9 cellular contexts compared by ENCODE assay signal in the genomic region with DNA sequence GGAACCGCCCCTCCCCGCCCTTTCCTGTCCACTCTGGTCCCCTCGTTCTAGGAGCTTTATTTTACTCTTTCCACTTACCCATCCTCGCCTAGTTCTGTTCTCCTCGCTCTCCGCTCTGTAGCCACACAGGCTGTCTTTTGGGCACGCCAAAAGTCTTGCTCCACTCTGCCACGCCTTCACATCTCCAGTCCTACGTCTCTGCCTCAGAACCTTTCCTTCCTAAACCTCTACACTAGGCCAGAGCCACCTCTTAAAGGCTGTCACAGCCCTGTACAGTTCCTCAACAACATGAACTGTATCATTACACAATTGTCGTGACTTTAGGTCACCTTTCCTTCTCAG. TPM values are rescaled to one million over a fixed set of nuclear protein-coding genes. Genes with fewer than 3 reads are reported as not detected.
DNase-seq lines count a peak whose midpoint lies in the region; ATAC-seq, FAIRE-seq and TF ChIP-seq lines count a peak whose summit lies in the region.
"Had no signal": no experiment of that assay in that cellular context is flagged by ENCODE, and none has a peak within 500 bp of the region (broad histone marks: within the 10 kb centered on the region; RNA-seq: fewer than 3 reads in every experiment).

No MANE protein-coding gene starts in this region.

- H3K4me1 Mint-ChIP-seq in activated T-cell treated with anti-CD3 and anti-CD28 coated beads, Interleukin-2, amount 50 U/mL, for 4 hours (ENCODE audit: low read depth): peaks cover 36% of the 10 kb centered on the region
- peaks cover 11% of the 10 kb centered on the region for H3K4me1 Mint-ChIP-seq in astrocyte (ENCODE audit: low read depth, unreplicated experiment)
- peaks cover 12% of the 10 kb centered on the region for H3K4me1 Mint-ChIP-seq in type B pancreatic cell (ENCODE audit: unreplicated experiment)

- no peaks in the 10 kb centered on the region for H3K27me3 ChIP-seq in astrocyte (ENCODE audit: insufficient read depth, low read length)
- no peaks in the 10 kb centered on the region for H3K27me3 ChIP-seq in lower lobe of right lung (ENCODE audit: low read depth)

- H3K4me1 ChIP-seq in astrocyte (ENCODE audit: insufficient read depth, low read length): peaks cover 13% of the 10 kb centered on the region
- peaks cover 38% of the 10 kb centered on the region for H3K4me1 ChIP-seq in lower lobe of right lung

- H3K36me3 ChIP-seq in astrocyte (ENCODE audit: insufficient read depth, low read length) (no peaks in the 10 kb centered on the region), lower lobe of right lung (no peaks in the 10 kb centered on the region)

- ATAC-seq in activated T-cell treated with anti-CD3 and anti-CD28 coated beads, Interleukin-2, amount 50 U/mL, for 4 hours: peak; percentile 8 to 10
- ATAC-seq in lower lobe of right lung (peak in 1 of 2 donors; percentile 6), GM19467 (IDR thresholded peaks at IDR 0.05; ENCODE audit: unreplicated experiment) (no peak)

- peaks cover 36% of the 10 kb centered on the region for H4K20me1 ChIP-seq in astrocyte (ENCODE audit: insufficient read depth, low read length)

- H3K4me3 ChIP-seq in astrocyte (ENCODE audit: insufficient read depth, low read depth, low read length) (peak overlapping the region; percentile 93), lower lobe of right lung (peak overlapping the region; percentile 82)

- H3K27ac Mint-ChIP-seq in astrocyte (ENCODE audit: unreplicated experiment) (peak overlapping the region; percentile 97), type B pancreatic cell (peak overlapping the region; percentile 92)

- peaks cover 3% of the 10 kb centered on the region for H3K36me3 Mint-ChIP-seq in activated T-cell treated with anti-CD3 and anti-CD28 coated beads, Interleukin-2, amount 50 U/mL, for 4 hours (ENCODE audit: insufficient read depth)
- H3K36me3 Mint-ChIP-seq in astrocyte (ENCODE audit: low read depth, unreplicated experiment) (no peaks in the 10 kb centered on the region), type B pancreatic cell (no peaks in the 10 kb centered on the region)

- DNase-seq in activated T-cell treated with anti-CD3 and anti-CD28 coated beads, Interleukin-2, amount 50 U/mL, for 4 hours: no peak
- no peak for DNase-seq in activated T-cell treated with anti-CD3 and anti-CD28 coated beads, Interleukin-2, amount 50 U/mL, for 1 hour
- DNase-seq in astrocyte (ENCODE audit: low read depth): no peak
- DNase-seq in lower lobe of right lung: no peak
- DNase-seq in type B pancreatic cell (ENCODE audit: extremely low spot score, unreplicated experiment): no peak
- DNase-seq in NCI-H69 (lab: John Stamatoyannopoulos, UW): no peak
- DNase-seq in nucleus accumbens (lab: John Stamatoyannopoulos, UW): no peak

- FAIRE-seq in astrocyte (lab: Jason Lieb, UNC): no peak
- FAIRE-seq: D721Med had no signal

- intact Hi-C loops in lower lobe of right lung (cut with DNase I): no loop called here

- peak overlapping the region; percentile 87 for H3K4me2 ChIP-seq in astrocyte (ENCODE audit: low read length)

- peak overlapping the region; percentile 97 for H3K4me3 Mint-ChIP-seq in activated T-cell treated with anti-CD3 and anti-CD28 coated beads, Interleukin-2, amount 50 U/mL, for 4 hours
- H3K4me3 Mint-ChIP-seq in astrocyte (ENCODE audit: unreplicated experiment) (peak overlapping the region; percentile 93), type B pancreatic cell (peak overlapping the region; percentile 97)

- H2AFZ ChIP-seq in astrocyte (ENCODE audit: low read depth, low read length): peak overlapping the region; percentile 86

- H3K9me3 ChIP-seq in astrocyte (ENCODE audit: insufficient read depth, low read depth, low read length) (no peaks in the 10 kb centered on the region), lower lobe of right lung (no peaks in the 10 kb centered on the region)

- TF ChIP-seq CTCF in astrocyte (IDR thresholded peaks at IDR 0.05; ENCODE audit: insufficient read depth, low read depth, low read length): no peak
- no peak for TF ChIP-seq CTCF in lower lobe of right lung (IDR thresholded peaks at IDR 0.05)
- TF ChIP-seq CTCF in type B pancreatic cell (conservative IDR thresholded peaks at IDR 0.05): no peak

- H3K9me3 Mint-ChIP-seq in activated T-cell treated with anti-CD3 and anti-CD28 coated beads, Interleukin-2, amount 50 U/mL, for 4 hours: peaks cover 5% of the 10 kb centered on the region
- H3K9me3 Mint-ChIP-seq in astrocyte (ENCODE audit: unreplicated experiment) (peaks cover 1% of the 10 kb centered on the region), type B pancreatic cell (no peaks in the 10 kb centered on the region)

- peaks cover 46% of the 10 kb centered on the region for H3K79me2 ChIP-seq in astrocyte (ENCODE audit: insufficient read depth, low read length)

- H3K27ac ChIP-seq in astrocyte (ENCODE audit: low read depth, low read length): peak overlapping the region; percentile 95
- H3K27ac ChIP-seq in lower lobe of right lung: peak overlapping the region; percentile 97

- H3K9ac ChIP-seq in astrocyte (ENCODE audit: low read length): peak overlapping the region; percentile 93

- H3K27me3 Mint-ChIP-seq in activated T-cell treated with anti-CD3 and anti-CD28 coated beads, Interleukin-2, amount 50 U/mL, for 4 hours (ENCODE audit: low read depth): no peaks in the 10 kb centered on the region
- H3K27me3 Mint-ChIP-seq in astrocyte (ENCODE audit: low read depth, unreplicated experiment) (no peaks in the 10 kb centered on the region), type B pancreatic cell (no peaks in the 10 kb centered on the region)

RNA-seq across cellular contexts. Expression of a gene that starts 0.4 kb away (rescaled TPM):
- total RNA-seq in activated T-cell treated with anti-CD3 and anti-CD28 coated beads, Interleukin-2, amount 50 U/mL, for 4 hours: 100 to 1,000 TPM; 182 to 203 (median 189) TPM
- total RNA-seq in astrocyte: 182 and 198 TPM in 2 replicates
- 150 TPM for total RNA-seq in lower lobe of right lung
- 160 and 167 TPM in 2 replicates for total RNA-seq in type B pancreatic cell (ENCODE audit: low replicate concordance)

RNA-seq across cellular contexts. Expression of a gene that starts 40.5 kb away (rescaled TPM):
- 10 to 100 TPM; 25.6 to 32.2 (median 29.1) TPM for total RNA-seq in activated T-cell treated with anti-CD3 and anti-CD28 coated beads, Interleukin-2, amount 50 U/mL, for 4 hours
- total RNA-seq in astrocyte (47.6 and 47.7 TPM in 2 replicates), lower lobe of right lung (36.1 TPM), type B pancreatic cell (ENCODE audit: low replicate concordance) (20.9 and 21.2 TPM in 2 replicates)
